ENCODE assay signal across 20 cellular contexts in genomic region chr18:75875559-75875958, GRCh38.
DNase-seq lines count a peak whose midpoint lies in the region; ATAC-seq, FAIRE-seq and TF ChIP-seq lines count a peak whose summit lies in the region.
"Had no signal": no experiment of that assay in that cellular context is flagged by ENCODE, and none has a peak within 500 bp of the region (broad histone marks: within the 10 kb centered on the region; RNA-seq: fewer than 3 reads in every experiment).

No MANE protein-coding gene starts in this region.

- CTCF ChIA-PET in PC-3 (lab: Charles Lee) = no interaction called here

- H3K9ac ChIP-seq in rectal smooth muscle tissue (ENCODE audit: low read length) = no peak overlapping the region
- no peak overlapping the region for H3K9ac ChIP-seq in PC-3 (ENCODE audit: low read length)
- H3K9ac ChIP-seq: BLaER1 had no signal

- H3K4me1 Mint-ChIP-seq in activated CD4-positive, alpha-beta T cell treated with anti-CD3 and anti-CD28 coated beads, Interleukin-2, amount 10 ng/mL, durations not matched to agents 24 days and 14 days = no peaks in the 10 kb centered on the region
- H3K4me1 Mint-ChIP-seq: CD14-positive monocyte; CD4-positive, alpha-beta memory T cell; GM23338 had no signal

- H3K27ac ChIP-seq in gastroesophageal sphincter (peak overlapping the region; percentile 70 to 82 (median 74)), rectal smooth muscle tissue (ENCODE audit: low read depth, low read length) (peak overlapping the region; percentile 84), transverse colon (peak overlapping the region; percentile 57 to 75 (median 68)), PC-3 (ENCODE audit: low read length) (no peak overlapping the region)
- H3K27ac ChIP-seq: BLaER1, HL-60 had no signal

- no peaks in the 10 kb centered on the region for H4K20me1 ChIP-seq in PC-3 (ENCODE audit: low read length)
- H4K20me1 ChIP-seq: BLaER1 had no signal

- H3K4me2 ChIP-seq in PC-3 (ENCODE audit: low read length) = no peak overlapping the region
- H3K4me2 ChIP-seq: BLaER1, GM23338 had no signal

- ATAC-seq in gastroesophageal sphincter (peak; percentile 77), PC-3 (no peak)
- ATAC-seq: GM23338, HCT116 had no signal

- in situ Hi-C loops in transverse colon (cut with MboI; ENCODE audit: low pct_ligation_motif_present in 1 of 4, low pct_unique_long_range_greater_than_20kb in 1 of 4, low sequenced_read_pairs in 3 of 4) = no loop called here

- H3K27me3 Mint-ChIP-seq in activated CD4-positive, alpha-beta T cell treated with anti-CD3 and anti-CD28 coated beads, Interleukin-2, amount 10 ng/mL, durations not matched to agents 24 days and 14 days = no peaks in the 10 kb centered on the region
- H3K27me3 Mint-ChIP-seq: CD4-positive, alpha-beta memory T cell had no signal

- peak; percentile 95 for FAIRE-seq in D721Med (lab: Jason Lieb, UNC)
- FAIRE-seq: G401.6, GM12891, GM19239, H54 had no signal

- no peak overlapping the region for H3K27ac Mint-ChIP-seq in activated CD4-positive, alpha-beta T cell treated with anti-CD3 and anti-CD28 coated beads, Interleukin-2, amount 10 ng/mL, durations not matched to agents 24 days and 14 days
- H3K27ac Mint-ChIP-seq: CD14-positive monocyte; CD4-positive, alpha-beta memory T cell; GM23338; HFFc6 had no signal

- no peaks in the 10 kb centered on the region for H3K9me2 ChIP-seq in PC-3 (replicated peaks; ENCODE audit: low read length)

- H3K36me3 Mint-ChIP-seq in activated CD4-positive, alpha-beta T cell treated with anti-CD3 and anti-CD28 coated beads, Interleukin-2, amount 10 ng/mL, durations not matched to agents 24 days and 14 days (ENCODE audit: low read depth) = no peaks in the 10 kb centered on the region
- H3K36me3 Mint-ChIP-seq: CD14-positive monocyte; CD4-positive, alpha-beta memory T cell had no signal

- H3K36me3 ChIP-seq in gastroesophageal sphincter (no peaks in the 10 kb centered on the region), rectal smooth muscle tissue (ENCODE audit: control insufficient read depth, insufficient read depth, low read length) (no peaks in the 10 kb centered on the region), transverse colon (no peaks in the 10 kb centered on the region), PC-3 (ENCODE audit: low read depth, low read length) (no peaks in the 10 kb centered on the region)
- H3K36me3 ChIP-seq: BLaER1 had no signal

- POLR2A ChIA-PET in PC-3 (lab: Charles Lee; ENCODE audit: unreplicated experiment) = no interaction called here

- TF ChIP-seq EP300 in gastroesophageal sphincter (IDR thresholded peaks at IDR 0.05) = no peak
- no peak for TF ChIP-seq EP300 in transverse colon (IDR thresholded peaks at IDR 0.05; ENCODE audit: low read depth)

- H3K9me3 ChIP-seq in gastroesophageal sphincter (no peaks in the 10 kb centered on the region), transverse colon (no peaks in the 10 kb centered on the region), PC-3 (ENCODE audit: low read length) (no peaks in the 10 kb centered on the region)

- H3K27me3 ChIP-seq in gastroesophageal sphincter (no peaks in the 10 kb centered on the region), rectal smooth muscle tissue (ENCODE audit: control insufficient read depth, insufficient read depth, low read length) (no peaks in the 10 kb centered on the region), transverse colon (no peaks in the 10 kb centered on the region), PC-3 (ENCODE audit: low read length) (peaks cover 54% of the 10 kb centered on the region)
- H3K27me3 ChIP-seq: BLaER1 had no signal

- no peak for DNase-seq in D721Med (ENCODE audit: insufficient read length, low spot score)
- no peak for DNase-seq in transverse colon
- DNase-seq in activated CD4-positive, alpha-beta T cell treated with anti-CD3 and anti-CD28 coated beads, Interleukin-2, amount 10 ng/mL, durations not matched to agents 24 days and 14 days = no peak
- no peak for DNase-seq in activated CD4-positive, alpha-beta T cell treated with anti-CD3 and anti-CD28 coated beads for 48 hours
- DNase-seq in PC-3 = no peak
- DNase-seq: 8988T; CD4-positive, alpha-beta memory T cell; DMS53; HFFc6 had no signal

- TF ChIP-seq CTCF in D721Med (IDR thresholded peaks at IDR 0.05; ENCODE audit: insufficient read depth, missing control alignments) = no peak
- TF ChIP-seq CTCF in gastroesophageal sphincter (IDR thresholded peaks at IDR 0.05) = no peak
- no peak for TF ChIP-seq CTCF in transverse colon (IDR thresholded peaks at IDR 0.05)
- TF ChIP-seq CTCF in PC-3 (conservative IDR thresholded peaks at IDR 0.05; ENCODE audit: low read depth, low read length) = no peak

- H3K79me2 ChIP-seq in PC-3 (ENCODE audit: low read length) = no peaks in the 10 kb centered on the region

- peaks cover 4 to 21% (median 5%) of the 10 kb centered on the region in 3 donors for H3K4me1 ChIP-seq in gastroesophageal sphincter
- H3K4me1 ChIP-seq in rectal smooth muscle tissue (ENCODE audit: control insufficient read depth, insufficient read depth, low read length) = peaks cover 23% of the 10 kb centered on the region
- peaks cover 0 to 8% (median 3%) of the 10 kb centered on the region in 4 donors for H3K4me1 ChIP-seq in transverse colon
- no peaks in the 10 kb centered on the region for H3K4me1 ChIP-seq in PC-3 (ENCODE audit: insufficient read depth, low read length)
- H3K4me1 ChIP-seq: BLaER1 had no signal

- WGBS in gastroesophageal sphincter (ENCODE audit: low coverage in 1 of 2), 2 donors = 45 to 60% methylated on average over 4 of the region's 10 CpGs
- WGBS in transverse colon (ENCODE audit: low coverage in 1 of 2), 2 donors = 80 to 95% methylated on average over 5 to 10 of the region's 10 CpGs

- H3K4me3 Mint-ChIP-seq in activated CD4-positive, alpha-beta T cell treated with anti-CD3 and anti-CD28 coated beads, Interleukin-2, amount 10 ng/mL, durations not matched to agents 24 days and 14 days = no peak overlapping the region
- H3K4me3 Mint-ChIP-seq: CD14-positive monocyte; CD4-positive, alpha-beta memory T cell; GM23338; HFFc6 had no signal

- H3F3A ChIP-seq in PC-3 (ENCODE audit: low read length, unreplicated experiment) = no peaks in the 10 kb centered on the region

- H3K4me3 ChIP-seq in gastroesophageal sphincter (no peak overlapping the region), rectal smooth muscle tissue (ENCODE audit: low read length) (no peak overlapping the region), transverse colon (no peak overlapping the region), PC-3 (ENCODE audit: low read length) (no peak overlapping the region)
- H3K4me3 ChIP-seq: BLaER1, GM23338 had no signal

- H3K9me3 Mint-ChIP-seq in activated CD4-positive, alpha-beta T cell treated with anti-CD3 and anti-CD28 coated beads, Interleukin-2, amount 10 ng/mL, durations not matched to agents 24 days and 14 days = no peaks in the 10 kb centered on the region

- intact Hi-C loops in transverse colon (cut with DNase I; ENCODE audit: low total_unique reads) = loop anchor here (10.0 kb wide), 1 partner anchor 479 kb away; no protein-coding TSS in a partner anchor
- intact Hi-C loops in activated CD4-positive, alpha-beta T cell treated with anti-CD3 and anti-CD28 coated beads, Interleukin-2, amount 10 ng/mL, durations not matched to agents 24 days and 14 days (cut with micrococcal nuclease) = no loop called here
- intact Hi-C loops in PC-3 (cut with micrococcal nuclease) = no loop called here

- TF ChIP-seq POLR2A in gastroesophageal sphincter (IDR thresholded peaks at IDR 0.05) (no peak), transverse colon (IDR thresholded peaks at IDR 0.05) (no peak)

- H2AFZ ChIP-seq in PC-3 (ENCODE audit: low read length) = no peak overlapping the region
- H2AFZ ChIP-seq: GM23338 had no signal

- no TSS peak for BruUV-seq in PC-3 (replicated peaks; lab: Mats Ljungman, UMichigan)
